Comparison of ENCODE assay signal across 8 cellular contexts in the genomic region with DNA sequence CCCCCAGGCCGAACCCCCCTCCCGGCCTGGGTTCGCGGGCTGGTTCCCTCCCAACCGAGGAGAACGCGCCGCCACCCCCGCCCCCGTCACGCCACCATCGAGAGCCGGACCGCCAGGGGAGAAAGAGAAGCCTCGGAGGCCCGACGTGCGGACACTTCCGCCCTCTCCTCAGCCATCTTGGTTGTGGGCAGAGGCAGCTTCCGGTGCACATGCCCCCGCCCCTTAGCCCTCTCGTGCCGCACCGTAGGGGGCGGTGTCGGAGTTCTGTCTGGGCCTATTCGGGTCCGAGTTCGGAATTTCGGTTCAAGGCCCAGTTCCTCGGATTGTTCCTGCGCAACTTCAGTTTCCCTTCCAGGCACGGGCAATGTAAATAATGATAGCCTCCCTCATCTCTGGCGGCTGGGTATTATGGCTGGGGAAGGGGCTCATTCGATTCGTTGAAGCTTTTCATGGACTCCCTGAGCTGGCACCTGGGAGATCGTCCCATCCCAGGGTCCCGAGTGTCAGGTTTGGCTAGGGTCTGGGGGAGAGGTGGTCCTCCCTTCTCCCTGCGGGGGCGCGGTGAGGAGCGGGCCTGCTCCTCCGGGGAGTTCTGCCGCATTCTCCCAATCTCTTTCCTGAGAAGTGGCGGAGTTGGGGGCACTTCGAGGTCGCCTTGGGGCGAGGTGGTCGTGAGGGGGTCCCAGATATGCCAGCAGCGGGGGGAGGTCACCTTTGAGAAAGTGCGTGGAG. TPM values are rescaled to one million over a fixed set of nuclear protein-coding genes. Genes with fewer than 3 reads are reported as not detected.
DNase-seq lines count a peak whose midpoint lies in the region; ATAC-seq and TF ChIP-seq lines count a peak whose summit lies in the region.

TSS of gene IER2 (plus strand) at position 225 of the 732 bp plus-strand sequence. CDS start 2,776 bp downstream, outside the sequence.
A gene with protein sequence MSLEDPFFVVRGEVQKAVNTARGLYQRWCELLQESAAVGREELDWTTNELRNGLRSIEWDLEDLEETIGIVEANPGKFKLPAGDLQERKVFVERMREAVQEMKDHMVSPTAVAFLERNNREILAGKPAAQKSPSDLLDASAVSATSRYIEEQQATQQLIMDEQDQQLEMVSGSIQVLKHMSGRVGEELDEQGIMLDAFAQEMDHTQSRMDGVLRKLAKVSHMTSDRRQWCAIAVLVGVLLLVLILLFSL (minus strand): TSS at position 189 of the 732 bp plus-strand sequence. CDS start 202 bp downstream, outside the sequence.

- H3K27ac ChIP-seq in KMS-11 (no peak within 1 kb of the TSS), Peyer's patch (peak within 1 kb of the TSS; percentile 94 to 99 (median 98)), esophagus (ENCODE audit: low read depth in 2 of 2, low read length in 1 of 2) (peak within 1 kb of the TSS; percentile 97 to 100), muscle layer of colon (ENCODE audit: low read depth, low read length) (peak within 1 kb of the TSS; percentile 97)

- H3K36me3 Mint-ChIP-seq in Calu3 (ENCODE audit: insufficient read depth, unreplicated experiment): peaks cover 85% of the 10 kb centered on the region
- H3K36me3 Mint-ChIP-seq in activated T-cell treated with anti-CD3 and anti-CD28 coated beads, Interleukin-2, amount 50 U/mL, for 24 hours (ENCODE audit: low read depth): peaks cover 59% of the 10 kb centered on the region

- H3K4me1 ChIP-seq in KMS-11 (ENCODE audit: low read depth, poor library complexity, severe bottlenecking) (peaks cover 9% of the 10 kb centered on the region), Peyer's patch (peaks cover 0 to 24% (median 2%) of the 10 kb centered on the region in 4 donors), esophagus (ENCODE audit: control insufficient read depth in 2 of 2, insufficient read depth in 2 of 2, low read length in 1 of 2) (peaks cover 0 to 4% of the 10 kb centered on the region in 2 donors), muscle layer of colon (ENCODE audit: insufficient read depth, low read length) (peaks cover 12% of the 10 kb centered on the region)

- H3K27me3 Mint-ChIP-seq in Calu3 (ENCODE audit: unreplicated experiment): peaks cover 15% of the 10 kb centered on the region
- H3K27me3 Mint-ChIP-seq in activated T-cell treated with anti-CD3 and anti-CD28 coated beads, Interleukin-2, amount 50 U/mL, for 24 hours: no peaks in the 10 kb centered on the region

- H4K20me1 ChIP-seq in KMS-11 (ENCODE audit: insufficient read depth): no peaks in the 10 kb centered on the region

- CTCF ChIA-PET in Calu3 (lab: Charles Lee): interaction anchor here (0.5 to 1.4 kb wide), 7 partner anchors 13 to 532 kb away, joined by 3 to 8 read pairs (median 3); partner anchors contain the start of gene DNASE2

- peak; percentile 36 for TF ChIP-seq CTCF in Calu3 (IDR thresholded peaks at IDR 0.05; ENCODE audit: unreplicated experiment)
- peak; percentile 56 for TF ChIP-seq CTCF in KMS-11 (conservative IDR thresholded peaks at IDR 0.05; ENCODE audit: low read depth, low read length)
- TF ChIP-seq CTCF in Peyer's patch (IDR thresholded peaks at IDR 0.05): peak; percentile 55 to 85 (median 68)

- H3K9ac ChIP-seq in KMS-11 (peak within 1 kb of the TSS; percentile 49), muscle layer of colon (ENCODE audit: low read length) (peak within 1 kb of the TSS; percentile 100)

- peak; percentile 38 for ATAC-seq in GM21526 (IDR thresholded peaks at IDR 0.05; ENCODE audit: low FRiP score, unreplicated experiment)

- DNase-seq in Calu3 (peak; percentile 90), Peyer's patch (peak; percentile 93 to 98 (median 96))
- peak; percentile 94 for DNase-seq in activated T-cell treated with anti-CD3 and anti-CD28 coated beads, Interleukin-2, amount 50 U/mL, for 24 hours
- peak; percentile 83 for DNase-seq in stimulated activated CD8-positive, alpha-beta memory T cell treated with anti-CD3 and anti-CD28 coated beads, Interleukin-7, amount 100 ng/mL, for 24 hours (ENCODE audit: low read depth)

- H3K79me2 ChIP-seq in KMS-11 (ENCODE audit: insufficient read depth, low read depth): peaks cover 13% of the 10 kb centered on the region; the same call in 1 of the 2 replicates

- peak within 1 kb of the TSS; percentile 94 for H3K4me3 Mint-ChIP-seq in Calu3 (ENCODE audit: low read depth, unreplicated experiment)
- peak within 1 kb of the TSS; percentile 99 for H3K4me3 Mint-ChIP-seq in activated T-cell treated with anti-CD3 and anti-CD28 coated beads, Interleukin-2, amount 50 U/mL, for 24 hours

- H3K4me2 ChIP-seq in KMS-11: peak within 1 kb of the TSS; percentile 85

- no peaks in the 10 kb centered on the region for H3K9me3 Mint-ChIP-seq in Calu3 (ENCODE audit: low read depth, unreplicated experiment)
- no peaks in the 10 kb centered on the region for H3K9me3 Mint-ChIP-seq in activated T-cell treated with anti-CD3 and anti-CD28 coated beads, Interleukin-2, amount 50 U/mL, for 24 hours

- H3K36me3 ChIP-seq in KMS-11 (ENCODE audit: insufficient read depth) (no peaks in the 10 kb centered on the region), Peyer's patch (peaks cover 0 to 2% (median 0%) of the 10 kb centered on the region in 3 donors), esophagus (ENCODE audit: control insufficient read depth in 2 of 2, insufficient read depth in 2 of 2, low read length in 1 of 2) (no peaks in the 10 kb centered on the region), muscle layer of colon (ENCODE audit: insufficient read depth, low read length) (peaks cover 1% of the 10 kb centered on the region)

- peak within 1 kb of the TSS; percentile 64 for H3K4me3 ChIP-seq in KMS-11 (IDR thresholded peaks at IDR 0.05; ENCODE audit: insufficient read depth, low read depth, low read length)
- peak within 1 kb of the TSS; percentile 72 to 93 (median 88) for H3K4me3 ChIP-seq in Peyer's patch
- H3K4me3 ChIP-seq in esophagus (ENCODE audit: low read depth in 1 of 2, low read length in 2 of 2): peak within 1 kb of the TSS; percentile 80 to 95
- peak within 1 kb of the TSS; percentile 75 to 100 for H3K4me3 ChIP-seq in muscle layer of colon (ENCODE audit: low read depth in 1 of 2, low read length in 2 of 2)

- WGBS in esophagus, 2 donors: 1% methylated on average over 31 to 51 of the region's 51 CpGs

- H3K4me1 Mint-ChIP-seq in Calu3 (ENCODE audit: low read depth, unreplicated experiment): peaks cover 17% of the 10 kb centered on the region
- H3K4me1 Mint-ChIP-seq in activated T-cell treated with anti-CD3 and anti-CD28 coated beads, Interleukin-2, amount 50 U/mL, for 24 hours (ENCODE audit: low read depth): peaks cover 26% of the 10 kb centered on the region

- TF ChIP-seq POLR2A in Peyer's patch (IDR thresholded peaks at IDR 0.05): peak; percentile 57 to 83

- H3K9me3 ChIP-seq in Peyer's patch: no peaks in the 10 kb centered on the region
- H3K9me3 ChIP-seq in esophagus (ENCODE audit: control insufficient read depth in 2 of 2, insufficient read depth in 1 of 2, low read depth in 1 of 2, low read length in 1 of 2): no peaks in the 10 kb centered on the region
- H3K9me3 ChIP-seq in muscle layer of colon (ENCODE audit: low read length): no peaks in the 10 kb centered on the region

- intact Hi-C loops in Calu3 (cut with micrococcal nuclease; ENCODE audit: unreplicated experiment): no loop called here

- H2AFZ ChIP-seq in KMS-11 (ENCODE audit: low read depth): peak within 1 kb of the TSS; percentile 88

- no TSS peak for BruUV-seq in Calu3 (replicated peaks; lab: Mats Ljungman, UMichigan)

- peak within 1 kb of the TSS; percentile 100 for H3K27ac Mint-ChIP-seq in Calu3 (ENCODE audit: unreplicated experiment)
- peak within 1 kb of the TSS; percentile 99 for H3K27ac Mint-ChIP-seq in activated T-cell treated with anti-CD3 and anti-CD28 coated beads, Interleukin-2, amount 50 U/mL, for 24 hours

- H3K27me3 ChIP-seq in KMS-11 (ENCODE audit: insufficient read depth, low read depth): no peaks in the 10 kb centered on the region; the same call in 1 of the 2 replicates
- no peaks in the 10 kb centered on the region for H3K27me3 ChIP-seq in Peyer's patch
- no peaks in the 10 kb centered on the region for H3K27me3 ChIP-seq in esophagus (ENCODE audit: control insufficient read depth in 1 of 2, insufficient read depth in 2 of 2, low read length in 2 of 2)
- H3K27me3 ChIP-seq in muscle layer of colon (ENCODE audit: control insufficient read depth in 1 of 2, insufficient read depth in 2 of 2, low read length in 2 of 2): no peaks in the 10 kb centered on the region

RNA-seq across cellular contexts. Expression of gene IER2, which starts in this region (rescaled TPM):
- 96.3 and 108 TPM in 2 replicates for total RNA-seq in Calu3 (2022)
- 100 to 1,000 TPM in 1 of 4 donors, 10 to 100 TPM in 3; 72.2 to 229 (median 85.6) TPM for total RNA-seq in Peyer's patch
- 100 to 1,000 TPM in 1 of 2 donors, 10 to 100 TPM in 1; 52.1 to 101 TPM for polyA plus RNA-seq in esophagus

RNA-seq across cellular contexts. Expression of the second gene that starts in this region (rescaled TPM):
- total RNA-seq in Calu3 (2022): 52.3 and 52.7 TPM in 2 replicates
- 100 to 1,000 TPM in 2 of 4 donors, 10 to 100 TPM in 2; 78.1 to 199 (median 107) TPM for total RNA-seq in Peyer's patch
- polyA plus RNA-seq in esophagus: 10 to 100 TPM; 75.1 to 76.0 TPM
